In the genomic region with DNA sequence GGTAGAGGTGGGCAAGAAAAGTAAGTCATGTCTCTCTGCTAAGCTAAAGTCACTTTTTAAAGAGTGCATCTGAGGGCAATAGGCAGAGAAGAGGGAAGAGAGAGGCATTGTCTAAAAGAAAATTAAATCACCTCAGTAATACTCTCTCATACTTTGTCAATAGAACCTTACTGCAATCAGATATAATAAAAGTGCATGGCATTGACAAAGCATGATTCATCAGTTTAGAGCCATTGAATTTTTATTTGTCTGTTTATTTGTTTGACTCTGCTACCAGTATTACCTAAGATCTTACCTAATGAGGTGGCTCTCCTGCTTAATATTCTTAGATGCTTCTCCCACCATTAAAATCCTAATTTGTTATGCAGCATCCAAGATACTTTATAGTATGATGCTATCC, we compare ENCODE assay signal across 26 cellular contexts.
"Had no signal": no experiment of that assay in that cellular context is flagged by ENCODE, and none has a peak within 500 bp of the region (broad histone marks: within the 10 kb centered on the region; RNA-seq: fewer than 3 reads in every experiment).

No MANE protein-coding gene starts in this region.

- H3K27ac ChIP-seq: esophagus muscularis mucosa, foreskin keratinocyte, heart right ventricle, lower lobe of right lung, prostate gland, sigmoid colon, spleen, thoracic aorta, tibial nerve, upper lobe of left lung had no signal

- H3K36me3 ChIP-seq: esophagus muscularis mucosa, lower lobe of right lung, prostate gland, sigmoid colon, spleen, thoracic aorta, upper lobe of left lung had no signal

- ATAC-seq: foreskin keratinocyte; heart right ventricle; left cardiac atrium; left ventricle myocardium superior; lower lobe of right lung; naive thymus-derived CD8-positive, alpha-beta T cell; right cardiac atrium; stimulated activated memory B cell treated with anti-CD40 and anti-IgM and Interleukin-4, amounts not matched to agents 10 μg/mL and 1 μg/mL and 100 μg/mL, for 72 hours; stimulated activated naive CD8-positive, alpha-beta T cell treated with anti-CD3 and anti-CD28 coated beads, Interleukin-15, Interleukin-2, amounts not matched to agents 100 U/mL and 50 U/mL, for 24 hours had no signal

- FAIRE-seq: islet of Langerhans, urothelium cell line had no signal

- H3K4me1 ChIP-seq: foreskin keratinocyte, lower lobe of right lung, prostate gland, spleen had no signal

- DNase-seq: effector CD8-positive, alpha-beta T cell; endodermal cell; foreskin keratinocyte; glutamatergic neuron; heart right ventricle; hippocampal formation; left cardiac atrium; left ventricle myocardium superior; lower lobe of right lung; naive thymus-derived CD8-positive, alpha-beta T cell; nephron progenitor cell; nucleus accumbens; right cardiac atrium; sigmoid colon; spleen; stimulated activated CD4-positive, alpha-beta T cell treated with anti-CD3 and anti-CD28 coated beads, Interleukin-4, amount 100 ng/mL, for 4 hours; stimulated activated naive CD8-positive, alpha-beta T cell treated with anti-CD3 and anti-CD28 coated beads, Interleukin-15, Interleukin-2, amounts not matched to agents 100 U/mL and 50 U/mL, for 24 hours; substantia nigra; upper lobe of left lung had no signal

- H3K9me3 ChIP-seq: esophagus muscularis mucosa, heart right ventricle, lower lobe of right lung, prostate gland, sigmoid colon, spleen, thoracic aorta, tibial nerve, upper lobe of left lung had no signal

- H3K27me3 ChIP-seq: esophagus muscularis mucosa, foreskin keratinocyte, heart right ventricle, sigmoid colon, spleen, tibial nerve, upper lobe of left lung had no signal

- H3K4me3 ChIP-seq: esophagus muscularis mucosa, heart right ventricle, lower lobe of right lung, prostate gland, sigmoid colon, spleen, thoracic aorta, tibial nerve, upper lobe of left lung had no signal
